ENCODE assay signal across 8 cellular contexts in the genomic region with DNA sequence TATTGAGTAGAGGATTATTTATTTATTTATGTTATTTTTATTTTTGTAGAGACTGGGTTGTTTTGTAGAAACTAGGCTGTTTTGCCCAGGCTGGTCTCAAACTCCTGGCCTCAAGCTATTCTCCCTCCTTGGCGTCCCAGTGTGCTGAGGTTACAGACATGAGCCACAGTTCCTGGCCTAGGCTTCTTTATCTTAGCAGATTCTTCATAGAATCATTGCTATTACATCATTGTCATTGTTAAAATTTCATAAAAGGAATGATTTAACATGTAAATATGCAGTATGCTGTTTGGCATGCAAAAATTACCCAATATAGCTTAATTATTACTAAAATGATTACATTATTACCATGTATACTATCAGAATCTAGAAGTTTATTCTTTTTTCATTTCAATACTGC. TPM values are rescaled to one million over a fixed set of nuclear protein-coding genes. Genes with fewer than 3 reads are reported as not detected.
"Had no signal": no experiment of that assay in that cellular context is flagged by ENCODE, and none has a peak within 500 bp of the region (broad histone marks: within the 10 kb centered on the region; RNA-seq: fewer than 3 reads in every experiment).

No MANE protein-coding gene starts in this region.

- H3K9me3 ChIP-seq: HAP-1 had no signal

- H3K4me1 ChIP-seq: HAP-1 had no signal

- H3K27ac ChIP-seq: GM23248, HL-60 had no signal

- H3K9ac ChIP-seq: GM23248 had no signal

- H3K4me3 ChIP-seq: GM23248, HAP-1 had no signal

- H2AFZ ChIP-seq: GM23248 had no signal

- ATAC-seq: HCT116, HepG2 had no signal

- DNase-seq: GM23248, GOT3, H7, HFFc6 had no signal

- H3K36me3 ChIP-seq: HAP-1 had no signal

RNA-seq across cellular contexts. Expression of gene SULT1E1, which starts 24.2 kb away (rescaled TPM):
- total RNA-seq: GM23248, H7, HFFc6 had no signal
